Comparison of ENCODE assay signal across 1 cellular context in the genomic region with DNA sequence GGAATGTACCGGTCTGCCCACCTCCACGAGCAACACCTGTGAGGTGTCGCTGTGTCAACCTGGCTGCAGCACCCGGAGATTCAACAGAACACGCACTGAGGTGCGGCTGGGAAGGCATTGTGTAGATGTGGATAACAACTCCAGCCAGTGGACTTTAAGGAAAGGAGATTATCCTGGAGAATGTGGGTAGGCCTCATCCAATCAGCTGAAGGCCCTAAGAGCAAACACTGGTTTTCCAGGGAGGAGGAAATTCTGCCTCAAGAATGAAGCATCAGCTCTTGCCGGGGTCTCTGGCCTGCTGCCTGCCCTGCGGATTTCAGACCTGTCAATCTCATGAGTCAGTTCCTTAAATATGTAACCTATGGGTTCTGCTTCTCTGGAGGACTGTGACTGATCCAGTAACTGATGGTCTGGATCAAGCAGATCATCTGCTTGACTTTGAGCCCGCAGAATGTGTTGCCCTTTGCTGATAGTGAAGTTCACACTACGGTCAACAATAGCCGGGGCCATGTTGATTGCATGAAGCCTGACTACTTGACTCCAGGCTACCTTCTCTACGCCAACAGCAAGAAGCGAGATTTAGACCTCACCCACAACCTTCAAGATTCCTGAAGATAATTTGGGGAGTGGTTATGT.
TF ChIP-seq lines count a peak whose summit lies in the region.

No MANE protein-coding gene starts in this region.

TF ChIP-seq in IMR-90, 13 proteins besides CTCF, POLR2A, EP300 and RAD21:
- TF ChIP-seq MXI1 (IDR thresholded peaks at IDR 0.05; ENCODE audit: borderline replicate concordance, low read depth, low read length) (no peak), MAZ (IDR thresholded peaks at IDR 0.05; ENCODE audit: borderline replicate concordance, low read depth, low read length) (no peak), SMC3 (IDR thresholded peaks at IDR 0.05; ENCODE audit: low read depth, low read length) (no peak), FOS (IDR thresholded peaks at IDR 0.05; ENCODE audit: low read depth, low read length) (peak; percentile 40; the same call in 1 of the 2 replicates), NFE2L2 (IDR thresholded peaks at IDR 0.05; ENCODE audit: low read depth, low read length) (no peak), CEBPB (IDR thresholded peaks at IDR 0.05; ENCODE audit: low read depth, low read length) (no peak)
- TF ChIP-seq, protein P1, sequence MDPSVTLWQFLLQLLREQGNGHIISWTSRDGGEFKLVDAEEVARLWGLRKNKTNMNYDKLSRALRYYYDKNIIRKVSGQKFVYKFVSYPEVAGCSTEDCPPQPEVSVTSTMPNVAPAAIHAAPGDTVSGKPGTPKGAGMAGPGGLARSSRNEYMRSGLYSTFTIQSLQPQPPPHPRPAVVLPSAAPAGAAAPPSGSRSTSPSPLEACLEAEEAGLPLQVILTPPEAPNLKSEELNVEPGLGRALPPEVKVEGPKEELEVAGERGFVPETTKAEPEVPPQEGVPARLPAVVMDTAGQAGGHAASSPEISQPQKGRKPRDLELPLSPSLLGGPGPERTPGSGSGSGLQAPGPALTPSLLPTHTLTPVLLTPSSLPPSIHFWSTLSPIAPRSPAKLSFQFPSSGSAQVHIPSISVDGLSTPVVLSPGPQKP (IDR thresholded peaks at IDR 0.05; ENCODE audit: borderline replicate concordance, low read depth, low read length) = no peak
